8 cellular contexts compared by ENCODE assay signal in the genomic region with DNA sequence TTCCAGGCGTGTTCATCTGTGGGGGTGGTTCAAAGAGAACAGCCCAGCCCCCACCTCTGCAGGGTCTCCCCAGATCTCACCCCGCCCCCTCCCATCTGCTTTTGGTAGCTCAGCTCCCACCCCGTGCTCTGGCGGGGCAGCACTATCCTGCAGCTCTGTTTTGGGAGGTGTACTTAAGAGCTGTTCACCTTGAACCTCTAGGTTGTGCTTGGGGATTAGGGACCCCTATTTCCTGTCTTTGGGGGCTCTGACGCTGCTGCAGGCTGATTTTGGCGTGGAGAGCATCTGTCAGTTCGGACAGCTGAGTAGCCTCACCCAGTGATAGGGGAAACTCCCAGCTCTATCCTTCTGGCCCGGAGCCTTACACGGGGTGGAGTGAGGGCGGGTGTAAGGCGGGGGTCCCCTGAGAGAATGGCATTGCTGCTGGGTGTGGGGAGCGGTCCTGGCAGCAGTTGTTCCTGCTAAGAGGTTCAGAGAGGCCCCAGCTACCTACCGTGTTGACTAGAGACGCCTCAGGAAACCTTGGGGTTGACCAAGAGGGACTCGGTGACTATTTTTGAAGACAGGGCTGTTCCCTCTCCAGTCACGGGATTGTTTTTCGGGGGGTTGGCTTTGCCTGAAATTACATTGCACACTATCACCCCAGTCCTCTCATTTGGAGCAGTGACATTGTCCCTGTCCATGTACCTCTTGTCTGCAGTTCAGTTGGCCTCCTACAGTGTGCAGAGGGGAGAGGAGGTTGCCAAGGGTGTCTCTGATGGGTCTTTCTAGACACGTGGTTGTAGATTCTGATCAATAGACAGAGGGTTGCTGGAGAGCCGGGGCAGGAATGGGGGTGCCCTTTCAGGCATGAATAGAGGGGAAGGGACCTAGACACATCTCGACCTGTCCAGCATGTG.
DNase-seq lines count a peak whose midpoint lies in the region; ATAC-seq, FAIRE-seq and TF ChIP-seq lines count a peak whose summit lies in the region.

No MANE protein-coding gene starts in this region.

- no peak overlapping the region for H3K27ac Mint-ChIP-seq in dendritic cell treated with granulocyte-macrophage colony-stimulating factor and Interleukin-4, amounts not matched to agents 40 ng/mL and 50 ng/mL, for 4 days

- intact Hi-C loops in dendritic cell treated with granulocyte-macrophage colony-stimulating factor and Interleukin-4, amounts not matched to agents 40 ng/mL and 50 ng/mL, for 4 days (cut with micrococcal nuclease), result loop anchor here (5.0 kb wide), 1 partner anchor 174 kb away; a partner anchor contains a TSS

- H3K9me3 Mint-ChIP-seq in dendritic cell treated with granulocyte-macrophage colony-stimulating factor and Interleukin-4, amounts not matched to agents 40 ng/mL and 50 ng/mL, for 4 days, result no peaks in the 10 kb centered on the region

- H3K4me1 ChIP-seq in NT2/D1 (ENCODE audit: insufficient read depth, insufficient read length) (peaks cover 9% of the 10 kb centered on the region), mucosa of stomach (ENCODE audit: control insufficient read depth, insufficient read depth, low read length) (peaks cover 8% of the 10 kb centered on the region)

- H3K4me3 ChIP-seq in NT2/D1 (ENCODE audit: insufficient read length, low read depth) (peak overlapping the region; percentile 96), mucosa of stomach (ENCODE audit: low read length) (peak overlapping the region; percentile 16)

- H3K36me3 Mint-ChIP-seq in dendritic cell treated with granulocyte-macrophage colony-stimulating factor and Interleukin-4, amounts not matched to agents 40 ng/mL and 50 ng/mL, for 4 days (ENCODE audit: low read depth), result peaks cover 8% of the 10 kb centered on the region

- no peaks in the 10 kb centered on the region for H3K27me3 ChIP-seq in NT2/D1 (ENCODE audit: insufficient read depth, insufficient read length)
- H3K27me3 ChIP-seq in mucosa of stomach (ENCODE audit: control insufficient read depth, insufficient read depth, low read length), result no peaks in the 10 kb centered on the region

- H3K36me3 ChIP-seq in NT2/D1 (ENCODE audit: insufficient read depth, insufficient read length, low read length), result peaks cover 29% of the 10 kb centered on the region
- no peaks in the 10 kb centered on the region for H3K36me3 ChIP-seq in mucosa of stomach (ENCODE audit: control insufficient read depth, insufficient read depth, low read length)

- TF ChIP-seq POLR2A in H54 (IDR thresholded peaks at IDR 0.05; ENCODE audit: low read depth, low read length), result no peak

- FAIRE-seq in H54 (lab: Jason Lieb, UNC), result no peak

- no peak for TF ChIP-seq CTCF in GM13976 (IDR thresholded peaks at IDR 0.05; ENCODE audit: borderline replicate concordance, control extremely low read depth, extremely low read depth, insufficient read depth, missing control alignments)

- H3K4me1 Mint-ChIP-seq in dendritic cell treated with granulocyte-macrophage colony-stimulating factor and Interleukin-4, amounts not matched to agents 40 ng/mL and 50 ng/mL, for 4 days (ENCODE audit: low read depth), result peaks cover 20% of the 10 kb centered on the region

- H3K9me3 ChIP-seq in NT2/D1 (ENCODE audit: insufficient read depth, low read length), result no peaks in the 10 kb centered on the region
- H3K9me3 ChIP-seq in mucosa of stomach (ENCODE audit: control insufficient read depth, low read length), result no peaks in the 10 kb centered on the region

- H3K9ac ChIP-seq in NT2/D1 (ENCODE audit: insufficient read length, low read depth) (peak overlapping the region; percentile 97), mucosa of stomach (ENCODE audit: low read length) (peak overlapping the region; percentile 93)

- H3K27me3 Mint-ChIP-seq in dendritic cell treated with granulocyte-macrophage colony-stimulating factor and Interleukin-4, amounts not matched to agents 40 ng/mL and 50 ng/mL, for 4 days, result peaks cover 1% of the 10 kb centered on the region

- H3K4me3 Mint-ChIP-seq in dendritic cell treated with granulocyte-macrophage colony-stimulating factor and Interleukin-4, amounts not matched to agents 40 ng/mL and 50 ng/mL, for 4 days, result peak overlapping the region; percentile 93

- no peak for ATAC-seq in HG03108 (IDR thresholded peaks at IDR 0.05; ENCODE audit: unreplicated experiment)

- DNase-seq in GM13976 (ENCODE audit: low spot score) (peak; percentile 30), NT2/D1 (ENCODE audit: low read depth, low spot score) (no peak), H54 (ENCODE audit: insufficient read length, low spot score) (no peak), amniotic stem cell (lab: John Stamatoyannopoulos, UW) (no peak), NCI-H1694 treated with DMSO at 0.1 percent for 48 hours (lab: John Stamatoyannopoulos, UW) (no peak)

- in situ Hi-C loops in GM13976 (cut with MboI; ENCODE audit: low sequenced_read_pairs, unreplicated experiment), result no loop called here
